In genomic region chr7:93148727-93149126, GRCh38 we compare ENCODE assay signal across 11 cellular contexts. TPM values are rescaled to one million over a fixed set of nuclear protein-coding genes. Genes with fewer than 3 reads are reported as not detected.
DNase-seq lines count a peak whose midpoint lies in the region; ATAC-seq and TF ChIP-seq lines count a peak whose summit lies in the region.
"Had no signal": no experiment of that assay in that cellular context is flagged by ENCODE, and none has a peak within 500 bp of the region (broad histone marks: within the 10 kb centered on the region; RNA-seq: fewer than 3 reads in every experiment).

No MANE protein-coding gene starts in this region.

- peaks cover 2% of the 10 kb centered on the region for H3K79me2 ChIP-seq in osteoblast (ENCODE audit: insufficient read depth, low read length)

- peak overlapping the region; percentile 90 for H3K27ac Mint-ChIP-seq in CD4-positive, alpha-beta T cell
- H3K27ac Mint-ChIP-seq in MCF 10A (ENCODE audit: low read depth, unreplicated experiment) = peak overlapping the region; percentile 88

- no peaks in the 10 kb centered on the region for H3K9me3 Mint-ChIP-seq in CD4-positive, alpha-beta T cell
- no peaks in the 10 kb centered on the region for H3K9me3 Mint-ChIP-seq in MCF 10A (ENCODE audit: unreplicated experiment)

- POLR2A ChIA-PET in CD4-positive, alpha-beta T cell (lab: Charles Lee) = no interaction called here
- POLR2A ChIA-PET in MCF 10A (lab: Yijun Ruan, JAX) (no interaction called here), A673 (lab: Charles Lee; ENCODE audit: low non-redundant PET) (no interaction called here)

- no TSS peak for BruUV-seq in MCF 10A (replicated peaks; lab: Mats Ljungman, UMichigan)
- no TSS peak for BruUV-seq in A673 (replicated peaks; lab: Mats Ljungman, UMichigan)

- H3K36me3 ChIP-seq in MG63 (no peaks in the 10 kb centered on the region), osteoblast (ENCODE audit: insufficient read depth, low read length) (no peaks in the 10 kb centered on the region), A673 (ENCODE audit: insufficient read depth, low read length, poor library complexity, severe bottlenecking) (no peaks in the 10 kb centered on the region)

- H4K20me1 ChIP-seq in osteoblast (ENCODE audit: insufficient read depth, low read length) = no peaks in the 10 kb centered on the region

- no peak for TF ChIP-seq CTCF in CD4-positive, alpha-beta T cell (IDR thresholded peaks at IDR 0.05)
- TF ChIP-seq CTCF in MCF 10A (IDR thresholded peaks at IDR 0.05; ENCODE audit: unreplicated experiment) = no peak
- no peak for TF ChIP-seq CTCF in osteoblast (IDR thresholded peaks at IDR 0.05; ENCODE audit: extremely low read depth, low read depth, low read length)
- TF ChIP-seq CTCF in A673 (conservative IDR thresholded peaks at IDR 0.05; ENCODE audit: low read depth, low read length) = no peak

- peak overlapping the region; percentile 23 for H3K27ac ChIP-seq in CD4-positive, alpha-beta T cell (ENCODE audit: low read depth, low read length)
- H3K27ac ChIP-seq in osteoblast (ENCODE audit: low read depth, low read length) = peak overlapping the region; percentile 51
- H3K27ac ChIP-seq in A673 (ENCODE audit: low read depth, low read length, poor library complexity, severe bottlenecking) = no peak overlapping the region
- H3K27ac ChIP-seq: epithelial cell of prostate had no signal

- ATAC-seq in CD4-positive, alpha-beta T cell (ENCODE audit: poor library complexity) = no peak
- no peak for ATAC-seq in GM21576 (IDR thresholded peaks at IDR 0.05; ENCODE audit: unreplicated experiment)

- H3K36me3 Mint-ChIP-seq in CD4-positive, alpha-beta T cell (ENCODE audit: low read depth) = peaks cover 14% of the 10 kb centered on the region
- H3K36me3 Mint-ChIP-seq in MCF 10A (ENCODE audit: insufficient read depth, unreplicated experiment) = no peaks in the 10 kb centered on the region

- peak overlapping the region; percentile 43 for H3K4me3 ChIP-seq in MG63
- peak overlapping the region; percentile 73 for H3K4me3 ChIP-seq in osteoblast (ENCODE audit: insufficient read depth, low read length)
- H3K4me3 ChIP-seq in A673 (ENCODE audit: low read depth, low read length, poor library complexity, severe bottlenecking) = no peak overlapping the region

- H3K4me1 ChIP-seq in osteoblast (ENCODE audit: insufficient read depth, low read length) (peaks cover 19% of the 10 kb centered on the region), A673 (ENCODE audit: insufficient read depth, low read length, poor library complexity, severe bottlenecking) (no peaks in the 10 kb centered on the region)

- no peak for DNase-seq in CD4-positive, alpha-beta T cell
- DNase-seq in MG63 = no peak
- no peak for DNase-seq in MCF 10A (ENCODE audit: unreplicated experiment)
- DNase-seq in osteoblast (ENCODE audit: insufficient read length, low spot score, missing footprints) = no peak
- DNase-seq in A673 (ENCODE audit: low spot score) = no peak
- DNase-seq in NCI-H187 (lab: John Stamatoyannopoulos, UW) = no peak
- DNase-seq in Ammon's horn (ENCODE audit: low spot score) = no peak
- DNase-seq: GOT3; stimulated activated CD4-positive, alpha-beta T cell treated with anti-CD3 and anti-CD28 coated beads, Interleukin-2, amount 100 ng/mL, for 24 hours had no signal

- H3K4me2 ChIP-seq in osteoblast (ENCODE audit: insufficient read depth, low read length) = peak overlapping the region; percentile 94

- intact Hi-C loops in CD4-positive, alpha-beta T cell (cut with DNase I, micrococcal nuclease) = loop anchor here in 1 of 2 experiments (2.0 kb wide), 1 partner anchor 30 kb away; no protein-coding TSS in a partner anchor
- intact Hi-C loops in MCF 10A (cut with micrococcal nuclease) (no loop called here), A673 (cut with micrococcal nuclease; ENCODE audit: unreplicated experiment) (no loop called here)

- H3K9me3 ChIP-seq in CD4-positive, alpha-beta T cell (ENCODE audit: control insufficient read depth, low read length) = no peaks in the 10 kb centered on the region
- no peaks in the 10 kb centered on the region for H3K9me3 ChIP-seq in MG63
- H3K9me3 ChIP-seq in osteoblast (ENCODE audit: low read depth, low read length) = no peaks in the 10 kb centered on the region
- H3K9me3 ChIP-seq in A673 (ENCODE audit: low read depth, low read length, poor library complexity, severe bottlenecking) = no peaks in the 10 kb centered on the region

- H3K4me3 Mint-ChIP-seq in CD4-positive, alpha-beta T cell = peak overlapping the region; percentile 86
- H3K4me3 Mint-ChIP-seq in MCF 10A (ENCODE audit: unreplicated experiment) = no peak overlapping the region

- no peaks in the 10 kb centered on the region for H3K27me3 ChIP-seq in CD4-positive, alpha-beta T cell (ENCODE audit: control insufficient read depth, insufficient read depth, low read length)
- H3K27me3 ChIP-seq in MG63 (no peaks in the 10 kb centered on the region), osteoblast (ENCODE audit: insufficient read depth, low read length) (no peaks in the 10 kb centered on the region), A673 (replicated peaks; ENCODE audit: insufficient read depth, low read depth, low read length, poor library complexity) (no peaks in the 10 kb centered on the region)

- H3K27me3 Mint-ChIP-seq in CD4-positive, alpha-beta T cell = no peaks in the 10 kb centered on the region
- H3K27me3 Mint-ChIP-seq in MCF 10A (ENCODE audit: insufficient read depth, unreplicated experiment) = no peaks in the 10 kb centered on the region

- peak overlapping the region; percentile 69 for H2AFZ ChIP-seq in osteoblast (ENCODE audit: low read length)

- peaks cover 43% of the 10 kb centered on the region for H3K4me1 Mint-ChIP-seq in CD4-positive, alpha-beta T cell (ENCODE audit: low read depth)
- peaks cover 17% of the 10 kb centered on the region for H3K4me1 Mint-ChIP-seq in MCF 10A (ENCODE audit: insufficient read depth, unreplicated experiment)

- CTCF ChIA-PET in CD4-positive, alpha-beta T cell (lab: Charles Lee) = no interaction called here
- CTCF ChIA-PET in MCF 10A (lab: Yijun Ruan, JAX) = no interaction called here
- CTCF ChIA-PET in A673 (lab: Charles Lee) = no interaction called here

RNA-seq across cellular contexts. Expression of gene SAMD9L, which starts 0.5 kb away (rescaled TPM):
- total RNA-seq in CD4-positive, alpha-beta T cell = 1 to 10 TPM; 7.9 to 8.5 TPM
- 3.8 and 28.8 TPM in 2 replicates for total RNA-seq in MG63 (2014; rRNA removed; shearing (Covaris generic); ENCODE audit: low replicate concordance)
- 1.5 and 3.9 TPM in 2 replicates for total RNA-seq in MCF 10A (2022)
- total RNA-seq in osteoblast = 17.7 and 25.0 TPM in 2 replicates
- 0.26 and 0.49 TPM in 2 replicates for total RNA-seq in A673 (2021)

RNA-seq across cellular contexts. Expression of gene SAMD9, which starts 30.9 kb away (rescaled TPM):
- total RNA-seq in CD4-positive, alpha-beta T cell = 10 to 100 TPM; 19.1 to 21.5 TPM
- total RNA-seq in MG63 (2014; rRNA removed; shearing (Covaris generic); ENCODE audit: low replicate concordance) = 3.8 and 14.6 TPM in 2 replicates
- total RNA-seq in MCF 10A (2022) (4.4 and 7.9 TPM in 2 replicates), osteoblast (29.3 and 30.4 TPM in 2 replicates), A673 (2021) (1.7 and 1.9 TPM in 2 replicates)
